11 cellular contexts compared by ENCODE assay signal in genomic region chr5:66713998-66714397, GRCh38.
DNase-seq lines count a peak whose midpoint lies in the region; ATAC-seq and TF ChIP-seq lines count a peak whose summit lies in the region.
"Had no signal": no experiment of that assay in that cellular context is flagged by ENCODE, and none has a peak within 500 bp of the region (broad histone marks: within the 10 kb centered on the region; RNA-seq: fewer than 3 reads in every experiment).

No MANE protein-coding gene starts in this region.

- peaks cover 8 to 13% of the 10 kb centered on the region in 2 donors for H3K9me3 Mint-ChIP-seq in activated naive CD4-positive, alpha-beta T cell treated with anti-CD3 and anti-CD28 coated beads, Interleukin-2, amount 50 U/mL, for 72 hours
- H3K9me3 Mint-ChIP-seq in activated naive CD4-positive, alpha-beta T cell treated with anti-CD3 and anti-CD28 coated beads for 36 hours, result peaks cover 7% of the 10 kb centered on the region
- peaks cover 6 to 11% of the 10 kb centered on the region in 2 donors for H3K9me3 Mint-ChIP-seq in stimulated activated naive CD8-positive, alpha-beta T cell treated with anti-CD3 and anti-CD28 coated beads, Interleukin-15, amount 100 ng/mL, for 72 hours

- CTCF ChIA-PET in activated naive CD4-positive, alpha-beta T cell treated with anti-CD3 and anti-CD28 coated beads for 36 hours (lab: Charles Lee), result no interaction called here

- H3K27ac ChIP-seq in foreskin keratinocyte (no peak overlapping the region), right cardiac atrium (ENCODE audit: low read length) (no peak overlapping the region)
- H3K27ac ChIP-seq: sigmoid colon had no signal

- peaks cover 5% of the 10 kb centered on the region for H3K27me3 ChIP-seq in foreskin keratinocyte
- no peaks in the 10 kb centered on the region for H3K27me3 ChIP-seq in right cardiac atrium (ENCODE audit: control insufficient read depth, insufficient read depth)
- H3K27me3 ChIP-seq: sigmoid colon had no signal

- no peak overlapping the region for H3K4me3 Mint-ChIP-seq in activated naive CD4-positive, alpha-beta T cell treated with anti-CD3 and anti-CD28 coated beads for 36 hours
- no peak overlapping the region for H3K4me3 Mint-ChIP-seq in stimulated activated naive CD8-positive, alpha-beta T cell treated with anti-CD3 and anti-CD28 coated beads, Interleukin-15, amount 100 ng/mL, for 72 hours
- H3K4me3 Mint-ChIP-seq: brain had no signal

- H3K27ac Mint-ChIP-seq in activated naive CD4-positive, alpha-beta T cell treated with anti-CD3 and anti-CD28 coated beads, Interleukin-2, amount 50 U/mL, for 72 hours, result no peak overlapping the region
- no peak overlapping the region for H3K27ac Mint-ChIP-seq in activated naive CD4-positive, alpha-beta T cell treated with anti-CD3 and anti-CD28 coated beads for 36 hours
- H3K27ac Mint-ChIP-seq in stimulated activated naive CD8-positive, alpha-beta T cell treated with anti-CD3 and anti-CD28 coated beads, Interleukin-15, amount 100 ng/mL, for 72 hours, result no peak overlapping the region
- H3K27ac Mint-ChIP-seq: brain had no signal

- peaks cover 14% of the 10 kb centered on the region for H3K27me3 Mint-ChIP-seq in activated naive CD4-positive, alpha-beta T cell treated with anti-CD3 and anti-CD28 coated beads for 36 hours (ENCODE audit: low read depth)
- no peaks in the 10 kb centered on the region for H3K27me3 Mint-ChIP-seq in stimulated activated naive CD8-positive, alpha-beta T cell treated with anti-CD3 and anti-CD28 coated beads, Interleukin-15, amount 100 ng/mL, for 72 hours

- 92% methylated on average over 3 of the region's 3 CpGs for WGBS in right cardiac atrium

- H3K4me1 ChIP-seq in foreskin keratinocyte (no peaks in the 10 kb centered on the region), right cardiac atrium (ENCODE audit: control insufficient read depth, insufficient read depth, low read length) (peaks cover 6% of the 10 kb centered on the region)
- H3K4me1 ChIP-seq: sigmoid colon had no signal

- no peak for DNase-seq in activated naive CD4-positive, alpha-beta T cell treated with anti-CD3 and anti-CD28 coated beads, Interleukin-2, amount 50 U/mL, for 72 hours (ENCODE audit: low spot score in 2 of 2)
- no peak for DNase-seq in activated naive CD4-positive, alpha-beta T cell treated with anti-CD3 and anti-CD28 coated beads for 36 hours
- DNase-seq in NCI-H69 (lab: John Stamatoyannopoulos, UW), result peak; percentile 81
- peak; percentile 71 to 87 for DNase-seq in foreskin keratinocyte
- DNase-seq in stimulated activated naive CD8-positive, alpha-beta T cell treated with anti-CD3 and anti-CD28 coated beads, Interleukin-15, amount 100 ng/mL, for 72 hours, result peak in 1 of 2 donors; percentile 16
- DNase-seq in activated effector memory CD4-positive, alpha-beta T cell treated with anti-CD3 and anti-CD28 coated beads, Interleukin-2, amount 50 U/mL, for 16 hours, result no peak
- DNase-seq in right cardiac atrium, result no peak
- DNase-seq in 8988T, result no peak
- DNase-seq: NCI-H510A, sigmoid colon had no signal

- H3K9me3 ChIP-seq in right cardiac atrium (ENCODE audit: control insufficient read depth, low read length), result no peaks in the 10 kb centered on the region

- ATAC-seq in activated naive CD4-positive, alpha-beta T cell treated with anti-CD3 and anti-CD28 coated beads, Interleukin-2, amount 50 U/mL, for 72 hours, result peak; percentile 31 to 96
- ATAC-seq in foreskin keratinocyte (peak; percentile 94), right cardiac atrium (no peak)
- ATAC-seq in stimulated activated naive CD8-positive, alpha-beta T cell treated with anti-CD3 and anti-CD28 coated beads, Interleukin-15, amount 100 ng/mL, for 72 hours, result peak; percentile 84

- peaks cover 0 to 6% of the 10 kb centered on the region in 2 donors for H3K36me3 Mint-ChIP-seq in activated naive CD4-positive, alpha-beta T cell treated with anti-CD3 and anti-CD28 coated beads, Interleukin-2, amount 50 U/mL, for 72 hours
- H3K36me3 Mint-ChIP-seq in activated naive CD4-positive, alpha-beta T cell treated with anti-CD3 and anti-CD28 coated beads for 36 hours (ENCODE audit: low read depth), result no peaks in the 10 kb centered on the region
- H3K36me3 Mint-ChIP-seq: brain had no signal

- H3K4me3 ChIP-seq in right cardiac atrium (ENCODE audit: low read length), result no peak overlapping the region
- H3K4me3 ChIP-seq: sigmoid colon had no signal

- H3K4me1 Mint-ChIP-seq in activated naive CD4-positive, alpha-beta T cell treated with anti-CD3 and anti-CD28 coated beads for 36 hours (ENCODE audit: low read depth), result no peaks in the 10 kb centered on the region
- H3K4me1 Mint-ChIP-seq in stimulated activated naive CD8-positive, alpha-beta T cell treated with anti-CD3 and anti-CD28 coated beads, Interleukin-15, amount 100 ng/mL, for 72 hours, result no peaks in the 10 kb centered on the region

- TF ChIP-seq CTCF in foreskin keratinocyte (conservative IDR thresholded peaks at IDR 0.05), result no peak

- intact Hi-C loops in activated naive CD4-positive, alpha-beta T cell treated with anti-CD3 and anti-CD28 coated beads for 36 hours (cut with micrococcal nuclease), result no loop called here
- intact Hi-C loops in right cardiac atrium (cut with DNase I), result no loop called here

Comparison
In these comparisons a context has a peak if more than half of its experiments do, and no peak if none do; other contexts are left out.
1. ATAC-seq: peak in activated naive CD4-positive, alpha-beta T cell treated with anti-CD3 and anti-CD28 coated beads, Interleukin-2, amount 50 U/mL, for 72 hours (2 of 2), foreskin keratinocyte (single experiment) and stimulated activated naive CD8-positive, alpha-beta T cell treated with anti-CD3 and anti-CD28 coated beads, Interleukin-15, amount 100 ng/mL, for 72 hours (single experiment); none in right cardiac atrium (0 of 2).
2. DNase-seq: peak in NCI-H69 (single experiment) and foreskin keratinocyte (2 of 2); none in activated naive CD4-positive, alpha-beta T cell treated with anti-CD3 and anti-CD28 coated beads, Interleukin-2, amount 50 U/mL, for 72 hours (0 of 2), activated naive CD4-positive, alpha-beta T cell treated with anti-CD3 and anti-CD28 coated beads for 36 hours (single experiment), activated effector memory CD4-positive, alpha-beta T cell treated with anti-CD3 and anti-CD28 coated beads, Interleukin-2, amount 50 U/mL, for 16 hours (single experiment), right cardiac atrium (0 of 3) and 8988T (single experiment).